ENCODE assay signal across 14 cellular contexts in the genomic region with DNA sequence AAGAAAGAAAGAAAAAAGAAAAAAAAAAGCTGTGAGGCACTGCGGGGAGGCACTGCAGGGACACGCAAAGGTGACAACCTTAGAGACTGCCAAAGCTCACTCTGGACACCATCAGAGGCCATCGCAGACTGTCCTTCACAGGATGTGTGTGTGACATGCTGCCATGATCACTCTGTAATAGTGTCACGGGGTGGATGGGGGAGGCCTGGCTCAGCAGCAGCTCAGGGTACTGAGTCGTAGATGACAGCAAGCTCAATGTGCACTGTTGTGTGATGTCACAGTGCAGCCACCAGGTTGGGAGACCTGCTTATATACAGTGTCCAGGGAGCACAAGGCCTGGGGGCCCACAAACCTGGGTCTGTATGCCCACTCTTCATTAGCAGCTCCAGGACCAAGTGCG.
A peak's percentile ranks its signal among the peaks of the same experiment; 100 is the strongest.
DNase-seq lines count a peak whose midpoint lies in the region; ATAC-seq and TF ChIP-seq lines count a peak whose summit lies in the region.
"Had no signal": no experiment of that assay in that cellular context is flagged by ENCODE, and none has a peak within 500 bp of the region (broad histone marks: within the 10 kb centered on the region; RNA-seq: fewer than 3 reads in every experiment).

No MANE protein-coding gene starts in this region.

- H3K4me1 ChIP-seq in HCT116 (ENCODE audit: control insufficient read depth in 1 of 2, insufficient read depth in 2 of 2, low read length in 2 of 2) (no peaks in the 10 kb centered on the region), heart left ventricle (peaks cover 0 to 51% (median 0%) of the 10 kb centered on the region in 12 donors), right atrium auricular region (peaks cover 0 to 8% of the 10 kb centered on the region in 2 donors)

- H3K27ac ChIP-seq in HCT116 (ENCODE audit: low read depth, low read length) (no peak overlapping the region), heart left ventricle (peak overlapping the region in 2 of 12 donors; percentile 57 to 65), right atrium auricular region (peak overlapping the region in 1 of 2 donors; percentile 48)
- H3K27ac ChIP-seq: BLaER1 treated with 17β-estradiol and CSF1 and Interleukin-3, amounts not matched to agents 10 nM and 100 nM; GM23248 had no signal

- RAD21 ChIA-PET in HCT116 (lab: Charles Lee; ENCODE audit: low non-redundant PET in 1 of 2, low total read pairs in 2 of 2, uncharacterized antibody in 2 of 2, unreplicated experiment in 2 of 2) = no interaction called here

- peaks cover 3% of the 10 kb centered on the region for H3K36me3 Mint-ChIP-seq in brain
- H3K36me3 Mint-ChIP-seq: CD4-positive, CD25-positive, alpha-beta regulatory T cell had no signal

- no peak for TF ChIP-seq RAD21 in HCT116 (IDR thresholded peaks at IDR 0.05; ENCODE audit: low read depth)

- TF ChIP-seq CTCF in HCT116 (IDR thresholded peaks at IDR 0.05 in 2 of 3, conservative IDR thresholded peaks at IDR 0.05 in 1 of 3; ENCODE audit: borderline replicate concordance in 1 of 3, insufficient read depth in 1 of 3, low read depth in 2 of 3, low read length in 2 of 3) (no peak), brain (conservative IDR thresholded peaks at IDR 0.05) (no peak), heart left ventricle (IDR thresholded peaks at IDR 0.05) (no peak), right atrium auricular region (IDR thresholded peaks at IDR 0.05) (peak in 1 of 2 donors; percentile 16)

- peaks cover 46% of the 10 kb centered on the region for H3K27me3 Mint-ChIP-seq in brain

- H3K4me2 ChIP-seq in HCT116 (ENCODE audit: low read length) = no peak overlapping the region

- peaks cover 17% of the 10 kb centered on the region; the same call in 1 of the 2 replicates for H3K27me3 ChIP-seq in HCT116 (ENCODE audit: insufficient read depth, low read length)
- H3K27me3 ChIP-seq in heart left ventricle = no peaks in the 10 kb centered on the region
- no peaks in the 10 kb centered on the region for H3K27me3 ChIP-seq in right atrium auricular region

- H3K9me3 Mint-ChIP-seq in brain = peaks cover 0 to 2% (median 0%) of the 10 kb centered on the region in 5 experiments
- H3K9me3 Mint-ChIP-seq: CD4-positive, CD25-positive, alpha-beta regulatory T cell had no signal

- peak overlapping the region in 3 of 5 experiments; percentile 22 to 80 (median 56) for H3K27ac Mint-ChIP-seq in brain
- H3K27ac Mint-ChIP-seq: CD4-positive, CD25-positive, alpha-beta regulatory T cell had no signal

- H3K4me3 ChIP-seq in HCT116 (replicated peaks in 1 of 2; ENCODE audit: low read depth in 1 of 2, low read length in 2 of 2) (no peak overlapping the region), heart left ventricle (no peak overlapping the region), right atrium auricular region (no peak overlapping the region)
- H3K4me3 ChIP-seq: BLaER1 treated with 17β-estradiol and CSF1 and Interleukin-3, amounts not matched to agents 10 nM and 100 nM; GM23248 had no signal

- no peaks in the 10 kb centered on the region for H3K9me3 ChIP-seq in HCT116 (ENCODE audit: control insufficient read depth in 1 of 2, insufficient read depth in 1 of 2, low read depth in 1 of 2, low read length in 2 of 2)
- H3K9me3 ChIP-seq in heart left ventricle = no peaks in the 10 kb centered on the region
- no peaks in the 10 kb centered on the region for H3K9me3 ChIP-seq in right atrium auricular region
- H3K9me3 ChIP-seq: BLaER1 treated with 17β-estradiol and CSF1 and Interleukin-3, amounts not matched to agents 10 nM and 100 nM had no signal

- intact Hi-C loops in HCT116 (cut with micrococcal nuclease) (no loop called here), heart left ventricle (cut with DNase I) (no loop called here)

- peaks cover 86% of the 10 kb centered on the region for H3K4me1 Mint-ChIP-seq in brain
- H3K4me1 Mint-ChIP-seq: CD4-positive, CD25-positive, alpha-beta regulatory T cell had no signal

- ATAC-seq in HCT116 (0 out of 2 replicates have a peak, but pooled peaks have one; percentile 30), heart left ventricle (peak; percentile 83 to 95 (median 94)), HG02678 (IDR thresholded peaks at IDR 0.05; ENCODE audit: unreplicated experiment) (no peak), HG02623 (IDR thresholded peaks at IDR 0.05; ENCODE audit: unreplicated experiment) (no peak), HG03520 (IDR thresholded peaks at IDR 0.05; ENCODE audit: unreplicated experiment) (no peak)

- TF ChIP-seq POLR2A in HCT116 (IDR thresholded peaks at IDR 0.05; ENCODE audit: borderline replicate concordance, extremely low read depth, insufficient read depth, insufficient read length) (no peak), heart left ventricle (IDR thresholded peaks at IDR 0.05) (no peak)

- H3K36me3 ChIP-seq in HCT116 (ENCODE audit: control insufficient read depth in 1 of 2, insufficient read depth in 2 of 2, low read length in 2 of 2) = no peaks in the 10 kb centered on the region
- no peaks in the 10 kb centered on the region for H3K36me3 ChIP-seq in heart left ventricle
- H3K36me3 ChIP-seq in right atrium auricular region = no peaks in the 10 kb centered on the region
- H3K36me3 ChIP-seq: BLaER1 treated with 17β-estradiol and CSF1 and Interleukin-3, amounts not matched to agents 10 nM and 100 nM had no signal

- no peaks in the 10 kb centered on the region for H4K20me1 ChIP-seq in HCT116 (ENCODE audit: insufficient read depth)

- DNase-seq in HCT116 (ENCODE audit: low read depth, low spot score) (no peak), heart left ventricle (peak in 4 of 5 donors; percentile 44 to 74 (median 58)), right atrium auricular region (ENCODE audit: low spot score) (peak; percentile 66)
- no peak for DNase-seq in activated CD4-positive, CD25-positive, alpha-beta regulatory T cell treated with anti-CD3 and anti-CD28 coated beads, Interleukin-2, amount 50 U/mL, for 72 hours
- DNase-seq: ACHN; CD4-positive, CD25-positive, alpha-beta regulatory T cell; GM23248; H7; IMR-90 had no signal

- WGBS in heart left ventricle, 4 donors = 52 to 61% (median 57%) methylated on average over 6 of the region's 6 CpGs

- no peak overlapping the region for H3K9ac ChIP-seq in HCT116 (ENCODE audit: low read length)
- H3K9ac ChIP-seq: BLaER1 treated with 17β-estradiol and CSF1 and Interleukin-3, amounts not matched to agents 10 nM and 100 nM; GM23248 had no signal

- CTCF ChIA-PET in HCT116 (lab: Charles Lee) = interaction anchor here (0.7 to 1.8 kb wide), 3 partner anchors 21 to 227 kb away, joined by 4 to 7 read pairs (median 5); no protein-coding TSS in a partner anchor

- H3K79me2 ChIP-seq in HCT116 (ENCODE audit: insufficient read depth, low read length) = no peaks in the 10 kb centered on the region

- H2AFZ ChIP-seq in HCT116 (ENCODE audit: low read depth, low read length, poor library complexity, severe bottlenecking) = no peak overlapping the region
- H2AFZ ChIP-seq: GM23248 had no signal

- POLR2A ChIA-PET in HCT116 (lab: Charles Lee) = no interaction called here

- peak overlapping the region in 1 of 5 experiments; percentile 19 for H3K4me3 Mint-ChIP-seq in brain
- H3K4me3 Mint-ChIP-seq: CD4-positive, CD25-positive, alpha-beta regulatory T cell had no signal

- H3K9me2 ChIP-seq in HCT116 (ENCODE audit: insufficient read depth) = no peaks in the 10 kb centered on the region

- BruUV-seq in HCT116 (replicated peaks; lab: Mats Ljungman, UMichigan) = no TSS peak

TF ChIP-seq in HCT116, 20 proteins besides CTCF, POLR2A, EP300 and RAD21:
- TF ChIP-seq EGR1 (IDR thresholded peaks at IDR 0.05; ENCODE audit: low read depth) (no peak), SP1 (IDR thresholded peaks at IDR 0.05; ENCODE audit: low read depth) (no peak), FOSL1 (IDR thresholded peaks at IDR 0.05; ENCODE audit: low read depth) (no peak), EZH2 (IDR thresholded peaks at IDR 0.05) (no peak)

Comparison
In these comparisons a context has a peak if more than half of its experiments do, and no peak if none do; other contexts are left out.
1. ATAC-seq: peak in HCT116 (single experiment) and heart left ventricle (4 of 4); none in HG02678 (single experiment), HG02623 (single experiment) and HG03520 (single experiment).
2. DNase-seq: peak in heart left ventricle (4 of 5) and right atrium auricular region (single experiment); none in HCT116 (single experiment) and activated CD4-positive, CD25-positive, alpha-beta regulatory T cell treated with anti-CD3 and anti-CD28 coated beads, Interleukin-2, amount 50 U/mL, for 72 hours (single experiment).